ENCODE assay signal across 1 cellular context in genomic region chr17:58569216-58569615, GRCh38.
A peak's percentile ranks its signal among the peaks of the same experiment; 100 is the strongest.
TF ChIP-seq lines count a peak whose summit lies in the region.

No MANE protein-coding gene starts in this region.

TF ChIP-seq in HepG2, 621 proteins besides CTCF, POLR2A, EP300 and RAD21 (continued from another document):
- no peak for TF ChIP-seq PREB (CRISPR knock-in tag; IDR thresholded peaks at IDR 0.05)
- TF ChIP-seq FOXK2 (IDR thresholded peaks at IDR 0.05): no peak
- 0 out of 2 replicates have a peak, but pooled peaks have one; percentile 1 for TF ChIP-seq CEBPB (IDR thresholded peaks at IDR 0.05; ENCODE audit: borderline replicate concordance, low read depth, low read length)
- no peak for TF ChIP-seq ATF6 (CRISPR knock-in tag; conservative IDR thresholded peaks at IDR 0.05)
- TF ChIP-seq KIAA2018 (CRISPR knock-in tag; IDR thresholded peaks at IDR 0.05; ENCODE audit: borderline replicate concordance): no peak
- no peak for TF ChIP-seq PBX2 (CRISPR knock-in tag; IDR thresholded peaks at IDR 0.05)
- TF ChIP-seq NFYC (CRISPR knock-in tag; IDR thresholded peaks at IDR 0.05): no peak
- TF ChIP-seq TIGD3 (CRISPR knock-in tag; IDR thresholded peaks at IDR 0.05; ENCODE audit: borderline replicate concordance): no peak
